In genomic region chr12:97308576-97309198, GRCh38 we compare ENCODE assay signal across 9 cellular contexts.
DNase-seq lines count a peak whose midpoint lies in the region; ATAC-seq, FAIRE-seq and TF ChIP-seq lines count a peak whose summit lies in the region.
"Had no signal": no experiment of that assay in that cellular context is flagged by ENCODE, and none has a peak within 500 bp of the region (broad histone marks: within the 10 kb centered on the region; RNA-seq: fewer than 3 reads in every experiment).

No MANE protein-coding gene starts in this region.

- H3K4me1 ChIP-seq in SK-N-SH (ENCODE audit: control insufficient read depth in 1 of 2, insufficient read depth in 2 of 2, low read depth in 1 of 2, low read length in 1 of 2) (peaks cover 0 to 7% of the 10 kb centered on the region in 2 experiments; a peak in 2 of 4 replicates), ovary (ENCODE audit: insufficient read depth) (no peaks in the 10 kb centered on the region)

- H3K9me3 ChIP-seq in SK-N-SH (no peaks in the 10 kb centered on the region), ovary (no peaks in the 10 kb centered on the region)

- no peaks in the 10 kb centered on the region for H3F3A ChIP-seq in SK-N-SH (replicated peaks; ENCODE audit: insufficient read depth)

- WGBS in SK-N-SH (ENCODE audit: low lambda C conversion rate) = 3% methylated on average over 1 of the region's 1 CpG
- 5 to 8% (median 7%) methylated on average over 1 of the region's 1 CpG for WGBS in ovary, 3 donors

- TF ChIP-seq CTCF in SK-N-SH (IDR thresholded peaks at IDR 0.05) (peak; percentile 75), epithelial cell of proximal tubule (conservative IDR thresholded peaks at IDR 0.05; ENCODE audit: low read depth, low read length) (peak; percentile 70), ovary (IDR thresholded peaks at IDR 0.05) (peak; percentile 7 to 46 (median 38))

- H3K27me3 ChIP-seq in SK-N-SH (ENCODE audit: insufficient read depth) (no peaks in the 10 kb centered on the region), ovary (no peaks in the 10 kb centered on the region)

- no peak for TF ChIP-seq POLR2A in ovary (IDR thresholded peaks at IDR 0.05)

- H4K20me1 ChIP-seq in SK-N-SH (ENCODE audit: insufficient read depth) = no peaks in the 10 kb centered on the region

- TF ChIP-seq EP300 in SK-N-SH (IDR thresholded peaks at IDR 0.05; ENCODE audit: borderline replicate concordance in 1 of 2, low read depth in 1 of 2, low read length in 1 of 2) (no peak), ovary (IDR thresholded peaks at IDR 0.05) (no peak)

- CTCF ChIA-PET in SK-N-SH (lab: Yijun Ruan, JAX) = interaction anchor here (0.6 to 5.6 kb wide), 24 partner anchors 9 to 729 kb away, joined by 3 to 54 read pairs (median 4); no protein-coding TSS in a partner anchor

- ATAC-seq in SK-N-SH treated with all-trans-retinoic acid at 6 μM for 48 hours = no peak
- ATAC-seq in GM21360 (IDR thresholded peaks at IDR 0.05; ENCODE audit: unreplicated experiment) = no peak
- no peak for ATAC-seq in GM21619 (IDR thresholded peaks at IDR 0.05; ENCODE audit: unreplicated experiment)

- peak; percentile 70 for TF ChIP-seq RAD21 in SK-N-SH (IDR thresholded peaks at IDR 0.05; ENCODE audit: low read length)

- H3K4me3 ChIP-seq in SK-N-SH (ENCODE audit: low read depth in 2 of 2, low read length in 1 of 2) (no peak overlapping the region), epithelial cell of proximal tubule (ENCODE audit: low read depth, low read length) (no peak overlapping the region), ovary (no peak overlapping the region)

- DNase-seq in SK-N-SH (no peak), KG1 (lab: John Stamatoyannopoulos, UW) (peak; percentile 41), RCC 7860 (ENCODE audit: low spot score) (peak; percentile 30), epithelial cell of proximal tubule (ENCODE audit: low read depth) (peak; percentile 23), ovary (no peak)
- DNase-seq: activated naive CD8-positive, alpha-beta T cell treated with anti-CD3 and anti-CD28 coated beads, Interleukin-2, amount 10 ng/mL, durations not matched to agents 7 days and 5 days had no signal

- H3K27ac ChIP-seq in SK-N-SH (ENCODE audit: low read depth in 2 of 2, low read length in 1 of 2) (no peak overlapping the region), ovary (no peak overlapping the region)

- no peak overlapping the region for H2AFZ ChIP-seq in SK-N-SH (ENCODE audit: low read depth)

- intact Hi-C loops in ovary (cut with DNase I) = no loop called here

- no peak for FAIRE-seq in RCC 7860 (lab: Jason Lieb, UNC)

- no peaks in the 10 kb centered on the region for H3K36me3 ChIP-seq in SK-N-SH (replicated peaks in 1 of 2; ENCODE audit: control insufficient read depth in 1 of 2, insufficient read depth in 2 of 2, low read length in 1 of 2)
- H3K36me3 ChIP-seq in ovary = no peaks in the 10 kb centered on the region

- H3K79me2 ChIP-seq in SK-N-SH (ENCODE audit: insufficient read depth) = no peaks in the 10 kb centered on the region

- POLR2A ChIA-PET in SK-N-SH (lab: Yijun Ruan, JAX) = no interaction called here

- H3K4me2 ChIP-seq in SK-N-SH = no peak overlapping the region

- H3K9me2 ChIP-seq in SK-N-SH = no peaks in the 10 kb centered on the region

- H3K9ac ChIP-seq in SK-N-SH = no peak overlapping the region

TF ChIP-seq in SK-N-SH, 30 proteins besides CTCF, POLR2A, EP300 and RAD21:
- TF ChIP-seq SMC3 (IDR thresholded peaks at IDR 0.05; ENCODE audit: low read depth, low read length) (peak; percentile 61), TEAD4 (IDR thresholded peaks at IDR 0.05; ENCODE audit: borderline replicate concordance, insufficient read depth) (no peak)
TF ChIP-seq in SK-N-SH: peak in this region for 1.

TF ChIP-seq in SK-N-SH treated with all-trans-retinoic acid at 6 μM for 48 hours, 23 proteins besides CTCF, POLR2A, EP300 and RAD21:
- no peak for TF ChIP-seq ZFP3 (CRISPR knock-in tag; IDR thresholded peaks at IDR 0.05)
- no peak for TF ChIP-seq ISL1 (CRISPR knock-in tag; IDR thresholded peaks at IDR 0.05)
- no peak for TF ChIP-seq TCF4 (CRISPR knock-in tag; IDR thresholded peaks at IDR 0.05; ENCODE audit: borderline replicate concordance)

Comparison
In these comparisons a context has a peak if more than half of its experiments do, and no peak if none do; other contexts are left out.
1. DNase-seq: peak in KG1 (single experiment), RCC 7860 (single experiment) and epithelial cell of proximal tubule (single experiment); none in SK-N-SH (single experiment) and ovary (0 of 5).
2. Peak in every context shown above with its lines, with median percentiles within 50 percentile points of each other: CTCF ChIP-seq.